ENCODE assay signal across 1 cellular context in the genomic region with DNA sequence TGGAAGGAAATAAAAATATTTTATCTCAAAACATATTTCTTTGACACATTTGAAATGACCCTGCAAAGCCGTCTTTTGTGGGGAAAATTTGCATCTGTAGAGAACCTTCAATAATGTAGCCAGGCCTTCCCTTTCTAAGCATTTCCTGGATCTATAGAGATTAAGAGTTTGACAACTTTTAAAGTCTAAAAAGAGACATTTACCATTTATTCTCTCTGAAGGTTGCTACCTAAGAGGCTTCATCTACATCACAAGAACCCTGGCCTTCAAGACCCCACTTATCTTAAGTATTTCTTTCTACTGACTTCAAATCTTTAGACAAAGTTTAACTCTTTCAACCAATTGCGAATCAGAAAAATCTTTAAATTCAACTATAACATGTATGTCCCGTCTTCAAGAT.
TF ChIP-seq lines count a peak whose summit lies in the region.

No MANE protein-coding gene starts in this region.

TF ChIP-seq in H1, 55 proteins besides CTCF, POLR2A, EP300 and RAD21:
- TF ChIP-seq, protein P1, sequence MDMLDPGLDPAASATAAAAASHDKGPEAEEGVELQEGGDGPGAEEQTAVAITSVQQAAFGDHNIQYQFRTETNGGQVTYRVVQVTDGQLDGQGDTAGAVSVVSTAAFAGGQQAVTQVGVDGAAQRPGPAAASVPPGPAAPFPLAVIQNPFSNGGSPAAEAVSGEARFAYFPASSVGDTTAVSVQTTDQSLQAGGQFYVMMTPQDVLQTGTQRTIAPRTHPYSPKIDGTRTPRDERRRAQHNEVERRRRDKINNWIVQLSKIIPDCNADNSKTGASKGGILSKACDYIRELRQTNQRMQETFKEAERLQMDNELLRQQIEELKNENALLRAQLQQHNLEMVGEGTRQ (IDR thresholded peaks at IDR 0.05; ENCODE audit: low read length) = no peak
- TF ChIP-seq KDM1A (IDR thresholded peaks at IDR 0.05; ENCODE audit: borderline replicate concordance, low read length) (no peak), SRF (IDR thresholded peaks at IDR 0.05; ENCODE audit: low read depth, low read length) (no peak), FOSL1 (IDR thresholded peaks at IDR 0.05; ENCODE audit: insufficient read depth, low read depth, low read length) (no peak), RXRA (IDR thresholded peaks at IDR 0.05; ENCODE audit: insufficient read depth, low read depth, low read length) (no peak), RNF2 (IDR thresholded peaks at IDR 0.05; ENCODE audit: borderline replicate concordance, low read depth, low read length, missing control alignments, poor library complexity, severe bottlenecking) (no peak), POLR2AphosphoS5 (IDR thresholded peaks at IDR 0.05; ENCODE audit: low read depth, low read length) (no peak), CREB1 (IDR thresholded peaks at IDR 0.05) (no peak)
- TF ChIP-seq, protein P2, sequence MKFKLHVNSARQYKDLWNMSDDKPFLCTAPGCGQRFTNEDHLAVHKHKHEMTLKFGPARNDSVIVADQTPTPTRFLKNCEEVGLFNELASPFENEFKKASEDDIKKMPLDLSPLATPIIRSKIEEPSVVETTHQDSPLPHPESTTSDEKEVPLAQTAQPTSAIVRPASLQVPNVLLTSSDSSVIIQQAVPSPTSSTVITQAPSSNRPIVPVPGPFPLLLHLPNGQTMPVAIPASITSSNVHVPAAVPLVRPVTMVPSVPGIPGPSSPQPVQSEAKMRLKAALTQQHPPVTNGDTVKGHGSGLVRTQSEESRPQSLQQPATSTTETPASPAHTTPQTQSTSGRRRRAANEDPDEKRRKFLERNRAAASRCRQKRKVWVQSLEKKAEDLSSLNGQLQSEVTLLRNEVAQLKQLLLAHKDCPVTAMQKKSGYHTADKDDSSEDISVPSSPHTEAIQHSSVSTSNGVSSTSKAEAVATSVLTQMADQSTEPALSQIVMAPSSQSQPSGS (IDR thresholded peaks at IDR 0.05; ENCODE audit: low read length) = no peak
